In genomic region chr2:215264374-215264773, GRCh38 we compare ENCODE assay signal across 34 cellular contexts. TPM values are rescaled to one million over a fixed set of nuclear protein-coding genes. Genes with fewer than 3 reads are reported as not detected.
DNase-seq lines count a peak whose midpoint lies in the region; ATAC-seq, FAIRE-seq and TF ChIP-seq lines count a peak whose summit lies in the region.
"Had no signal": no experiment of that assay in that cellular context is flagged by ENCODE, and none has a peak within 500 bp of the region (broad histone marks: within the 10 kb centered on the region; RNA-seq: fewer than 3 reads in every experiment).

No MANE protein-coding gene starts in this region.

- H3K27me3 ChIP-seq in GM12878 (replicated peaks in 1 of 2; ENCODE audit: control insufficient read depth in 2 of 2, insufficient read depth in 2 of 2, low read length in 1 of 2) (no peaks in the 10 kb centered on the region), K562 (ENCODE audit: control insufficient read depth in 2 of 2, insufficient read depth in 2 of 2, low read length in 2 of 2) (no peaks in the 10 kb centered on the region), HepG2 (ENCODE audit: control insufficient read depth in 1 of 2, insufficient read depth in 2 of 2, low read length in 2 of 2) (0 out of 5 replicates have a peak, but pooled peaks cover 0 to 3% of the 10 kb centered on the region in 2 experiments), tibial artery (no peaks in the 10 kb centered on the region)
- H3K27me3 ChIP-seq: BE2C; BLaER1; BLaER1 treated with 17β-estradiol and CSF1 and Interleukin-3, amounts not matched to agents 10 nM and 100 nM had no signal

- H3K9ac ChIP-seq in GM12878 (ENCODE audit: control insufficient read depth, insufficient read depth, low read length) = no peak overlapping the region
- H3K9ac ChIP-seq in K562 (ENCODE audit: insufficient read depth in 1 of 2, low read depth in 2 of 2, low read length in 2 of 2) = no peak overlapping the region
- no peak overlapping the region for H3K9ac ChIP-seq in HepG2 (ENCODE audit: insufficient read depth, low read depth, low read length)
- H3K9ac ChIP-seq: BLaER1; BLaER1 treated with 17β-estradiol and CSF1 and Interleukin-3, amounts not matched to agents 10 nM and 100 nM had no signal

- CTCF ChIA-PET in GM12878 (lab: Yijun Ruan, JAX) = interaction anchor here (1.0 to 1.9 kb wide), 2 partner anchors 123 to 304 kb away, joined by 4 to 7 read pairs; no protein-coding TSS in a partner anchor
- CTCF ChIA-PET in K562 (lab: Yijun Ruan, JAX; ENCODE audit: low intra/inter-chr PET ratio) = no interaction called here
- CTCF ChIA-PET in HepG2 (lab: Yijun Ruan, JAX; ENCODE audit: low intra/inter-chr PET ratio, low total read pairs) = no interaction called here

- DNase-seq in GM12878 (ENCODE audit: low read depth, low spot score) (no peak), K562 (ENCODE audit: extremely low read depth in 1 of 4, low spot score in 3 of 4) (no peak), left lobe of liver (ENCODE audit: low spot score) (no peak), HepG2 (ENCODE audit: low spot score) (peak; percentile 28), tibial artery (no peak), NCI-H1417 (lab: John Stamatoyannopoulos, UW) (no peak), pons (ENCODE audit: low spot score) (no peak), SHP77 treated with DMSO at 0.1 percent for 48 hours (lab: John Stamatoyannopoulos, UW) (no peak)
- DNase-seq: 8988T; ACHN; AML-193; BE2C; C1 segment of cervical spinal cord; Caco-2; Calu3; CD4-positive, alpha-beta memory T cell; CD4-positive, alpha-beta T cell; CD4-positive, CD25-positive, alpha-beta regulatory T cell; CD8-positive, alpha-beta memory T cell; CD8-positive, alpha-beta T cell; COR-L47; DMS 273 treated with DMSO at 0.1 percent for 48 hours; DMS153; DMS53; DMS79; DMS79 treated with DMSO at 0.1 percent for 48 hours; DND-41; EL had no signal

- H3K4me1 ChIP-seq in GM12878 (ENCODE audit: control insufficient read depth, insufficient read depth, low read length) (no peaks in the 10 kb centered on the region), K562 (replicated peaks in 1 of 2; ENCODE audit: control insufficient read depth in 2 of 2, insufficient read depth in 2 of 2, low read length in 2 of 2) (no peaks in the 10 kb centered on the region; a peak in 2 of 5 replicates), HepG2 (ENCODE audit: insufficient read depth, low read length) (peaks cover 5% of the 10 kb centered on the region; the same call in 1 of the 2 replicates), tibial artery (no peaks in the 10 kb centered on the region)
- H3K4me1 ChIP-seq: BLaER1, Caco-2 had no signal

- H3K9me1 ChIP-seq in K562 (ENCODE audit: control insufficient read depth, insufficient read depth, low read length) = no peaks in the 10 kb centered on the region

- H3K27ac ChIP-seq in GM12878 (ENCODE audit: control insufficient read depth, insufficient read depth) (no peak overlapping the region), K562 (ENCODE audit: extremely low read depth, low read depth, low read length) (no peak overlapping the region), HepG2 (ENCODE audit: extremely low read length, insufficient read depth, low read length) (no peak overlapping the region), tibial artery (no peak overlapping the region)
- H3K27ac ChIP-seq: 22Rv1; A549; BLaER1; BLaER1 treated with 17β-estradiol and CSF1 and Interleukin-3, amounts not matched to agents 10 nM and 100 nM; C4-2B had no signal

- H3K36me3 ChIP-seq in GM12878 (ENCODE audit: control insufficient read depth in 2 of 2, insufficient read depth in 2 of 2, low read length in 1 of 2) (no peaks in the 10 kb centered on the region), K562 (ENCODE audit: control insufficient read depth, insufficient read depth, low read length) (no peaks in the 10 kb centered on the region), HepG2 (replicated peaks in 1 of 2; ENCODE audit: control insufficient read depth in 1 of 2, insufficient read depth in 2 of 2, low read length in 2 of 2) (no peaks in the 10 kb centered on the region), tibial artery (no peaks in the 10 kb centered on the region)
- H3K36me3 ChIP-seq: BE2C; BLaER1; BLaER1 treated with 17β-estradiol and CSF1 and Interleukin-3, amounts not matched to agents 10 nM and 100 nM had no signal

- BruUV-seq in GM12878 (replicated peaks; lab: Mats Ljungman, UMichigan) (no TSS peak), K562 (replicated peaks; lab: Mats Ljungman, UMichigan) (no TSS peak), HepG2 (replicated peaks; lab: Mats Ljungman, UMichigan) (no TSS peak)

- in situ Hi-C loops in GM12878 (cut with MboI) = no loop called here
- in situ Hi-C loops in K562 (cut with MboI) = no loop called here
- in situ Hi-C loops in HepG2 (cut with HindIII; ENCODE audit: extremely low pct_ligation_motif_present, low pct_unique_long_range_greater_than_20kb) = no loop called here

- POLR2A ChIA-PET in GM12878 (lab: Charles Lee) (no interaction called here), K562 (lab: Yijun Ruan, JAX) (interaction anchor here (0.7 kb wide), 1 partner anchor 160 kb away, joined by 3 read pairs; no protein-coding TSS in a partner anchor), HepG2 (lab: Yijun Ruan, JAX) (interaction anchor here (0.5 kb wide), 1 partner anchor 136 kb away, joined by 4 read pairs; no protein-coding TSS in a partner anchor)

- no peak for FAIRE-seq in GM12878 (lab: Jason Lieb, UNC)
- no peak for FAIRE-seq in K562 (lab: Jason Lieb, UNC)
- FAIRE-seq in HepG2 (lab: Jason Lieb, UNC) = no peak
- FAIRE-seq: A549, D721Med had no signal

- H3K4me3 ChIP-seq in GM12878 (no peak overlapping the region), K562 (no peak overlapping the region), HepG2 (replicated peaks in 1 of 3; ENCODE audit: insufficient read depth in 1 of 3, low read depth in 2 of 3, low read length in 3 of 3) (no peak overlapping the region), tibial artery (no peak overlapping the region)
- H3K4me3 ChIP-seq: A549; BLaER1; BLaER1 treated with 17β-estradiol and CSF1 and Interleukin-3, amounts not matched to agents 10 nM and 100 nM had no signal

- peak overlapping the region; percentile 9; the same call in 1 of the 2 replicates for H2AFZ ChIP-seq in GM12878 (ENCODE audit: control insufficient read depth, low read depth, low read length)
- 0 out of 2 replicates have a peak overlapping the region, but pooled peaks have one; percentile 39 for H2AFZ ChIP-seq in K562 (ENCODE audit: low read depth, low read length)
- H2AFZ ChIP-seq in HepG2 (ENCODE audit: low read length) = no peak overlapping the region

- no peak overlapping the region for H3K4me2 ChIP-seq in GM12878 (ENCODE audit: control insufficient read depth, insufficient read depth)
- H3K4me2 ChIP-seq in K562 (ENCODE audit: insufficient read depth, low read length) = no peak overlapping the region
- no peak overlapping the region for H3K4me2 ChIP-seq in HepG2 (ENCODE audit: low read depth, low read length)
- H3K4me2 ChIP-seq: A549; BLaER1; BLaER1 treated with 17β-estradiol and CSF1 and Interleukin-3, amounts not matched to agents 10 nM and 100 nM had no signal

- TF ChIP-seq CTCF in GM12878 (IDR thresholded peaks at IDR 0.05 in 2 of 3, conservative IDR thresholded peaks at IDR 0.05 in 1 of 3; ENCODE audit: control insufficient read depth in 2 of 3, extremely low read depth in 1 of 3, insufficient read depth in 1 of 3, low read depth in 3 of 3, low read length in 3 of 3) = no peak
- no peak for TF ChIP-seq CTCF in K562 (IDR thresholded peaks at IDR 0.05 in 2 of 3, conservative IDR thresholded peaks at IDR 0.05 in 1 of 3; ENCODE audit: insufficient read depth in 2 of 3, low read depth in 1 of 3, low read length in 3 of 3)
- TF ChIP-seq CTCF in HepG2 (CRISPR knock-in tag; IDR thresholded peaks at IDR 0.05) = no peak
- no peak for TF ChIP-seq CTCF in tibial artery (IDR thresholded peaks at IDR 0.05)

- WGBS in GM12878 (ENCODE audit: insufficient coverage, insufficient replicate concordance, low lambda C conversion rate, missing lambda C conversion rate) = 87% methylated on average over 4 of the region's 4 CpGs
- 71% methylated on average over 4 of the region's 4 CpGs for WGBS in K562 (ENCODE audit: insufficient coverage, low coverage, missing lambda C conversion rate)
- WGBS in HepG2 (ENCODE audit: low lambda C conversion rate) = 7% methylated on average over 4 of the region's 4 CpGs

- TF ChIP-seq EP300 in GM12878 (IDR thresholded peaks at IDR 0.05; ENCODE audit: borderline replicate concordance in 1 of 2, control insufficient read depth in 1 of 2, low read depth in 2 of 2, low read length in 2 of 2) = no peak
- no peak for TF ChIP-seq EP300 in K562 (IDR thresholded peaks at IDR 0.05; ENCODE audit: low read length)
- no peak for TF ChIP-seq EP300 in HepG2 (IDR thresholded peaks at IDR 0.05; ENCODE audit: low read depth in 2 of 2, low read length in 2 of 2)
- no peak for TF ChIP-seq EP300 in HepG2 (CRISPR knock-in tag; IDR thresholded peaks at IDR 0.05; ENCODE audit: borderline replicate concordance)

- H3K9me3 ChIP-seq in GM12878 (replicated peaks; ENCODE audit: control insufficient read depth, insufficient read depth, low read length) (no peaks in the 10 kb centered on the region), K562 (replicated peaks; ENCODE audit: control insufficient read depth, insufficient read depth, low read depth, low read length) (no peaks in the 10 kb centered on the region), HepG2 (ENCODE audit: low read length) (no peaks in the 10 kb centered on the region), tibial artery (no peaks in the 10 kb centered on the region)
- H3K9me3 ChIP-seq: A549; BE2C; BLaER1; BLaER1 treated with 17β-estradiol and CSF1 and Interleukin-3, amounts not matched to agents 10 nM and 100 nM; Caco-2 had no signal

- TF ChIP-seq POLR2A in GM12878 (IDR thresholded peaks at IDR 0.05; ENCODE audit: low read depth, low read length) = no peak
- TF ChIP-seq POLR2A in K562 (conservative IDR thresholded peaks at IDR 0.05) = no peak
- TF ChIP-seq POLR2A in HepG2 (IDR thresholded peaks at IDR 0.05; ENCODE audit: insufficient read depth in 1 of 2, low read depth in 2 of 2, low read length in 2 of 2) = no peak

- TF ChIP-seq RAD21 in GM12878 (IDR thresholded peaks at IDR 0.05; ENCODE audit: insufficient read depth, low read depth, low read length) (no peak), K562 (CRISPR knock-in tag; conservative IDR thresholded peaks at IDR 0.05 in 1 of 2, IDR thresholded peaks at IDR 0.05 in 1 of 2) (no peak), HepG2 (CRISPR knock-in tag; IDR thresholded peaks at IDR 0.05) (no peak)

- intact Hi-C loops in GM12878 (cut with micrococcal nuclease; ENCODE audit: unreplicated experiment) = no loop called here
- intact Hi-C loops in K562 (cut with micrococcal nuclease) = loop anchor here (10.0 kb wide), 1 partner anchor 260 kb away; no protein-coding TSS in a partner anchor
- intact Hi-C loops in HepG2 (cut with micrococcal nuclease; ENCODE audit: unreplicated experiment) = no loop called here
- intact Hi-C loops in tibial artery (cut with DNase I; ENCODE audit: low total_unique reads) = no loop called here

- H4K20me1 ChIP-seq in GM12878 (ENCODE audit: control insufficient read depth, insufficient read depth) = no peaks in the 10 kb centered on the region
- no peaks in the 10 kb centered on the region for H4K20me1 ChIP-seq in K562 (replicated peaks; ENCODE audit: control insufficient read depth, insufficient read depth, low read length)
- no peaks in the 10 kb centered on the region for H4K20me1 ChIP-seq in HepG2 (ENCODE audit: insufficient read depth, low read length)
- H4K20me1 ChIP-seq: BLaER1; BLaER1 treated with 17β-estradiol and CSF1 and Interleukin-3, amounts not matched to agents 10 nM and 100 nM had no signal

- RAD21 ChIA-PET in GM12878 (lab: Charles Lee; ENCODE audit: unreplicated experiment) = interaction anchor here (1.3 to 1.6 kb wide), 2 partner anchors 303 to 667 kb away, joined by 4 to 9 read pairs; no protein-coding TSS in a partner anchor

- SMC1A ChIA-PET in GM12878 (lab: Charles Lee; ENCODE audit: uncharacterized antibody, unreplicated experiment) = interaction anchor here (0.6 to 1.7 kb wide), 5 partner anchors 49 to 667 kb away, joined by 3 to 5 read pairs (median 3); no protein-coding TSS in a partner anchor

- no peaks in the 10 kb centered on the region for H3K79me2 ChIP-seq in GM12878 (ENCODE audit: control insufficient read depth, insufficient read depth, low read length)
- no peaks in the 10 kb centered on the region for H3K79me2 ChIP-seq in K562 (ENCODE audit: control insufficient read depth, insufficient read depth, low read length)
- no peaks in the 10 kb centered on the region for H3K79me2 ChIP-seq in HepG2 (ENCODE audit: insufficient read depth, low read length)

- ATAC-seq in GM12878 (no peak), K562 (no peak), left lobe of liver (peak; percentile 37), HepG2 (peak; percentile 83)
- ATAC-seq: A549; CD8-positive, alpha-beta T cell had no signal

RNA-seq across cellular contexts. Expression of gene ATIC, which starts 47.5 kb away (rescaled TPM):
- total RNA-seq in GM12878 (2013; cell fraction: nucleolus; rRNA removed) = 135 TPM in 2 replicates
- total RNA-seq in GM12878 (2014; rRNA removed) = 80.4 and 87.9 TPM in 2 replicates
- total RNA-seq in GM12878 (2014; rRNA removed; fragmentation: Illumina TruSeq; extraction: Trizol) = 45.1 and 58.7 TPM in 2 replicates
- total RNA-seq in GM12878 (2021) = 289 and 300 TPM in 2 replicates
- 331 TPM for polyA plus RNA-seq in GM12878 (2011; ENCODE audit: low read depth)
- polyA plus RNA-seq in GM12878 (2011; rRNA removed) = 140 and 192 TPM in 2 replicates
- polyA plus RNA-seq in GM12878 (2011; cell fraction: cytosol; rRNA removed) = 180 and 182 TPM in 2 replicates
- 200 and 239 TPM in 2 replicates for polyA plus RNA-seq in GM12878 (2011; cell fraction: nucleus; rRNA removed)
- 219 and 289 TPM in 2 replicates for polyA plus RNA-seq in GM12878 (2012)
- 348 and 366 TPM in 2 replicates for polyA plus RNA-seq in GM12878 (2014; fragmentation: Illumina TruSeq; extraction: Trizol)
- 100 to 1,000 TPM; 313 to 518 TPM for polyA plus RNA-seq in GM12878 (2014; fragmentation: Nextera tagmentation; extraction: Ambion mirVana)
- 174 and 183 TPM in 2 replicates for polyA plus RNA-seq in GM12878 (2014; rRNA removed)
- polyA plus RNA-seq in GM12878 (2016; fragmentation: Nextera tagmentation; extraction: Ambion mirVana) = 100 to 1,000 TPM; 384 to 407 TPM
- polyA minus RNA-seq in GM12878 (2011; rRNA and poly(A)+ RNA removed) = 236 and 397 TPM in 2 replicates
- polyA minus RNA-seq in GM12878 (2011; cell fraction: cytosol; rRNA and poly(A)+ RNA removed) = 142 and 164 TPM in 2 replicates
- polyA minus RNA-seq in GM12878 (2011; cell fraction: nucleus; rRNA and poly(A)+ RNA removed) = 59.2 and 86.9 TPM in 2 replicates
- 153 and 264 TPM in 2 replicates for total RNA-seq in K562 (2011; cell fraction: chromatin; rRNA removed; ENCODE audit: low replicate concordance)
- total RNA-seq in K562 (2011; cell fraction: nucleolus; rRNA removed) = 74.7 and 102 TPM in 2 replicates
- 123 and 141 TPM in 2 replicates for total RNA-seq in K562 (2011; cell fraction: nucleoplasm; rRNA removed)
- total RNA-seq in K562 (2014; rRNA removed) = 61.6 and 71.6 TPM in 2 replicates
- total RNA-seq in K562 (2014; rRNA removed; fragmentation: Illumina TruSeq; extraction: Trizol) = 54.2 and 58.4 TPM in 2 replicates
- 45.6 and 53.5 TPM in 2 replicates for total RNA-seq in K562 (2015; rRNA removed; fragmentation: Illumina TruSeq; extraction: Trizol)
- total RNA-seq in K562 (2021) = 305 and 308 TPM in 2 replicates
- polyA plus RNA-seq in K562 (2011; rRNA removed) = 131 and 134 TPM in 2 replicates
- 79.2 and 99.4 TPM in 2 replicates for polyA plus RNA-seq in K562 (2011; cell fraction: cytosol; rRNA removed)
- polyA plus RNA-seq in K562 (2011; cell fraction: nucleus; rRNA removed) = 112 and 126 TPM in 2 replicates
- 257 and 409 TPM in 2 replicates for polyA plus RNA-seq in K562 (2012)
- polyA plus RNA-seq in K562 (2014; fragmentation: Illumina TruSeq; extraction: Trizol) = 384 and 426 TPM in 2 replicates
- polyA plus RNA-seq in K562 (2014; fragmentation: Nextera tagmentation; extraction: Ambion mirVana) = 100 to 1,000 TPM; 304 to 480 TPM
- polyA plus RNA-seq in K562 (2014; rRNA removed) = 178 and 212 TPM in 2 replicates
- 285 and 362 TPM in 2 replicates for polyA minus RNA-seq in K562 (2011; rRNA and poly(A)+ RNA removed)
- 147 and 208 TPM in 2 replicates for polyA minus RNA-seq in K562 (2011; cell fraction: cytosol; rRNA and poly(A)+ RNA removed)
- polyA minus RNA-seq in K562 (2011; cell fraction: nucleus; rRNA and poly(A)+ RNA removed) = 47.4 and 65.0 TPM in 2 replicates
- 43.2 TPM for total RNA-seq in left lobe of liver
- total RNA-seq in HepG2 (2016; rRNA removed; fragmentation: Illumina TruSeq; extraction: Trizol) = 89.8 and 276 TPM in 2 replicates
- total RNA-seq in HepG2 (2016; cell fraction: cytosol; rRNA removed; fragmentation: Illumina TruSeq; extraction: Trizol; ENCODE audit: low read depth) = 41.3 and 50.0 TPM in 2 replicates
- 74.0 and 293 TPM in 2 replicates for total RNA-seq in HepG2 (2016; cell fraction: insoluble cytoplasmic fraction; rRNA removed; fragmentation: Illumina TruSeq; extraction: Trizol)
- total RNA-seq in HepG2 (2016; cell fraction: membrane; rRNA removed; fragmentation: Illumina TruSeq; extraction: Trizol) = 89.3 and 106 TPM in 2 replicates
- total RNA-seq in HepG2 (2016; cell fraction: nucleus; rRNA removed; fragmentation: Illumina TruSeq; extraction: Trizol) = 158 and 178 TPM in 2 replicates
- polyA plus RNA-seq in HepG2 (2011; rRNA removed) = 140 and 146 TPM in 2 replicates
- polyA plus RNA-seq in HepG2 (2011; cell fraction: cytosol; rRNA removed) = 118 and 158 TPM in 2 replicates
- polyA plus RNA-seq in HepG2 (2011; cell fraction: nucleus; rRNA removed) = 146 and 172 TPM in 2 replicates
- polyA plus RNA-seq in HepG2 (2012) = 332 and 337 TPM in 2 replicates
- 84.7 and 87.1 TPM in 2 replicates for polyA plus RNA-seq in HepG2 (2016; cell fraction: cytosol; fragmentation: Illumina TruSeq; extraction: Trizol; ENCODE audit: low read depth)
- 500 and 505 TPM in 2 replicates for polyA plus RNA-seq in HepG2 (2016; cell fraction: insoluble cytoplasmic fraction; fragmentation: Illumina TruSeq; extraction: Trizol; ENCODE audit: low read depth)
- 128 and 133 TPM in 2 replicates for polyA plus RNA-seq in HepG2 (2016; cell fraction: membrane; fragmentation: Illumina TruSeq; extraction: Trizol; ENCODE audit: low read depth)
- polyA plus RNA-seq in HepG2 (2016; cell fraction: nucleus; fragmentation: Illumina TruSeq; extraction: Trizol; ENCODE audit: insufficient read depth, low read depth) = 347 and 358 TPM in 2 replicates
- polyA minus RNA-seq in HepG2 (2011; rRNA and poly(A)+ RNA removed; ENCODE audit: low replicate concordance) = 138 and 191 TPM in 2 replicates
- 177 and 194 TPM in 2 replicates for polyA minus RNA-seq in HepG2 (2011; cell fraction: cytosol; rRNA and poly(A)+ RNA removed)
- polyA minus RNA-seq in HepG2 (2011; cell fraction: nucleus; rRNA and poly(A)+ RNA removed) = 127 and 162 TPM in 2 replicates

Comparison
In these comparisons a context has a peak if more than half of its experiments do, and no peak if none do; other contexts are left out.
1. ATAC-seq: peak in left lobe of liver (single experiment) and HepG2 (single experiment); none in GM12878 (single experiment) and K562 (single experiment).